Comparison of ENCODE assay signal across 8 cellular contexts in genomic region chr11:84780689-84781293, GRCh38.
DNase-seq lines count a peak whose midpoint lies in the region; ATAC-seq and TF ChIP-seq lines count a peak whose summit lies in the region.

No MANE protein-coding gene starts in this region.

- intact Hi-C loops in activated naive CD4-positive, alpha-beta T cell treated with anti-CD3 and anti-CD28 coated beads for 36 hours (cut with micrococcal nuclease), result no loop called here

- ATAC-seq in GM18861 (IDR thresholded peaks at IDR 0.05; ENCODE audit: unreplicated experiment) (no peak), GM21526 (IDR thresholded peaks at IDR 0.05; ENCODE audit: low FRiP score, unreplicated experiment) (no peak)

- no peak overlapping the region for H3K4me3 ChIP-seq in SK-N-SH (ENCODE audit: low read depth in 2 of 2, low read length in 1 of 2)

- peak; percentile 16 for DNase-seq in EL
- peak; percentile 25 for DNase-seq in HT1080 (ENCODE audit: low read depth)
- no peak for DNase-seq in SK-N-SH
- DNase-seq in iPS-NIHi11 (ENCODE audit: low spot score), result peak; percentile 16
- DNase-seq in NCI-H2171 (lab: John Stamatoyannopoulos, UW), result no peak
- no peak for DNase-seq in activated naive CD4-positive, alpha-beta T cell treated with anti-CD3 and anti-CD28 coated beads for 36 hours

- TF ChIP-seq EP300 in SK-N-SH (IDR thresholded peaks at IDR 0.05; ENCODE audit: borderline replicate concordance in 1 of 2, low read depth in 1 of 2, low read length in 1 of 2), result no peak

- POLR2A ChIA-PET in SK-N-SH (lab: Yijun Ruan, JAX), result no interaction called here

- WGBS in SK-N-SH (ENCODE audit: low lambda C conversion rate), result 5% methylated on average over 3 of the region's 3 CpGs

- no peaks in the 10 kb centered on the region for H3K4me1 ChIP-seq in SK-N-SH (ENCODE audit: control insufficient read depth in 1 of 2, insufficient read depth in 2 of 2, low read depth in 1 of 2, low read length in 1 of 2)

- H3K27me3 Mint-ChIP-seq in activated naive CD4-positive, alpha-beta T cell treated with anti-CD3 and anti-CD28 coated beads for 36 hours (ENCODE audit: low read depth), result no peaks in the 10 kb centered on the region

- H3F3A ChIP-seq in SK-N-SH (replicated peaks; ENCODE audit: insufficient read depth), result no peaks in the 10 kb centered on the region

- H3K27ac ChIP-seq in SK-N-SH (ENCODE audit: low read depth in 2 of 2, low read length in 1 of 2), result no peak overlapping the region

- H3K9me2 ChIP-seq in SK-N-SH, result peaks cover 4% of the 10 kb centered on the region

- peaks cover 9% of the 10 kb centered on the region for H3K9me3 Mint-ChIP-seq in activated naive CD4-positive, alpha-beta T cell treated with anti-CD3 and anti-CD28 coated beads for 36 hours

- H3K4me1 Mint-ChIP-seq in activated naive CD4-positive, alpha-beta T cell treated with anti-CD3 and anti-CD28 coated beads for 36 hours (ENCODE audit: low read depth), result no peaks in the 10 kb centered on the region

- no peak overlapping the region for H3K27ac Mint-ChIP-seq in activated naive CD4-positive, alpha-beta T cell treated with anti-CD3 and anti-CD28 coated beads for 36 hours

- H3K9ac ChIP-seq in SK-N-SH, result no peak overlapping the region

- no peaks in the 10 kb centered on the region; the same call in 1 of the 2 replicates for H3K27me3 ChIP-seq in SK-N-SH (ENCODE audit: insufficient read depth)

- TF ChIP-seq CTCF in SK-N-SH (IDR thresholded peaks at IDR 0.05), result peak; percentile 61

- no peaks in the 10 kb centered on the region for H4K20me1 ChIP-seq in SK-N-SH (ENCODE audit: insufficient read depth)

- H3K36me3 Mint-ChIP-seq in activated naive CD4-positive, alpha-beta T cell treated with anti-CD3 and anti-CD28 coated beads for 36 hours (ENCODE audit: low read depth), result peaks cover 2% of the 10 kb centered on the region

- H3K36me3 ChIP-seq in SK-N-SH (replicated peaks in 1 of 2; ENCODE audit: control insufficient read depth in 1 of 2, insufficient read depth in 2 of 2, low read length in 1 of 2), result no peaks in the 10 kb centered on the region

- H3K4me2 ChIP-seq in SK-N-SH, result no peak overlapping the region

- H3K4me3 Mint-ChIP-seq in activated naive CD4-positive, alpha-beta T cell treated with anti-CD3 and anti-CD28 coated beads for 36 hours, result no peak overlapping the region

- peak; percentile 56 for TF ChIP-seq RAD21 in SK-N-SH (IDR thresholded peaks at IDR 0.05; ENCODE audit: low read length)

- H2AFZ ChIP-seq in SK-N-SH (ENCODE audit: low read depth), result no peak overlapping the region

- CTCF ChIA-PET in SK-N-SH (lab: Yijun Ruan, JAX), result interaction anchor here (1.1 to 1.5 kb wide), 3 partner anchors 12 to 809 kb away, joined by 3 to 5 read pairs (median 3); no protein-coding TSS in a partner anchor
- CTCF ChIA-PET in activated naive CD4-positive, alpha-beta T cell treated with anti-CD3 and anti-CD28 coated beads for 36 hours (lab: Charles Lee), result no interaction called here

- no peaks in the 10 kb centered on the region for H3K79me2 ChIP-seq in SK-N-SH (ENCODE audit: insufficient read depth)

- H3K9me3 ChIP-seq in SK-N-SH, result no peaks in the 10 kb centered on the region

TF ChIP-seq in SK-N-SH, 30 proteins besides CTCF, POLR2A, EP300 and RAD21:
- TF ChIP-seq YY1 (IDR thresholded peaks at IDR 0.05; ENCODE audit: low read depth) (no peak), FOXM1 (IDR thresholded peaks at IDR 0.05; ENCODE audit: low read depth) (no peak), SMC3 (IDR thresholded peaks at IDR 0.05; ENCODE audit: low read depth, low read length) (peak; percentile 41; the same call in 1 of the 2 replicates)

Comparison
In these comparisons a context has a peak if more than half of its experiments do, and no peak if none do; other contexts are left out.
1. DNase-seq: peak in EL (single experiment), HT1080 (single experiment) and iPS-NIHi11 (single experiment); none in SK-N-SH (single experiment), NCI-H2171 (single experiment) and activated naive CD4-positive, alpha-beta T cell treated with anti-CD3 and anti-CD28 coated beads for 36 hours (single experiment).